Comparison of ENCODE assay signal across 8 cellular contexts in the genomic region with DNA sequence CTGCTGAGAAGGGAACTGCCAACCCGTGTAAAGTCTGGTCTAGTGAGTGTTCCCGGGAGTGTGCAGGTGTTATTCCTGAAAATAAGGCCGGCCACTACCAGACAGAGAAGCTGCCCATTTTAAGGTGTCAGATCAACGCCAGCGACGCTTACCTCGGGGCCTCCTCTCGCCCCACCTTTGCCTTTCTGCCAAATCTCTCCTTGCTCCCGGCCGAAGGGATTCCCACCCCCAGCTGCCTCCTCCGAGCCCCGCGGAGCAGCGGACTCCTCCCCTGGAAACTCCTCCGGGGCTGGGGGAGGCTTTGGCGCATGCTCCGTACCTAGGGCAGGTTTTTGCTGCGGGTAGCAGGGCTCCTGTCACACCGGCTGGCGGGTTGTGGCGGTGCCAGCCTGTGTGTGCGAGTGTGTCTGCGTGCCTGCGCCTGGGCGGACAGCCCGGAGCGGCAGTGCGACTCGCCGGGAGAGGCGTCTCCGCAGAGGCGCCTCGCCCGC. TPM values are rescaled to one million over a fixed set of nuclear protein-coding genes. Genes with fewer than 3 reads are reported as not detected.
DNase-seq lines count a peak whose midpoint lies in the region; ATAC-seq, FAIRE-seq and TF ChIP-seq lines count a peak whose summit lies in the region.

A gene (plus strand): TSS at position 359 of the 491 bp plus-strand sequence.

- peaks cover 38 to 39% of the 10 kb centered on the region in 2 experiments for H3K27me3 ChIP-seq in endothelial cell of umbilical vein (ENCODE audit: control insufficient read depth in 2 of 2, insufficient read depth in 2 of 2, low read length in 2 of 2)
- peaks cover 27 to 41% of the 10 kb centered on the region in 2 donors for H3K27me3 ChIP-seq in mucosa of rectum (ENCODE audit: control insufficient read depth in 2 of 2, insufficient read depth in 2 of 2, low read length in 2 of 2)
- peaks cover 13% of the 10 kb centered on the region for H3K27me3 ChIP-seq in effector memory CD4-positive, alpha-beta T cell (replicated peaks; ENCODE audit: control insufficient read depth, insufficient read depth, low read length, poor library complexity, severe bottlenecking)

- no peak for TF ChIP-seq POLR2A in endothelial cell of umbilical vein (IDR thresholded peaks at IDR 0.05; ENCODE audit: low read depth, low read length)

- H3K4me1 ChIP-seq in endothelial cell of umbilical vein (ENCODE audit: control insufficient read depth, extremely low read depth, insufficient read depth, low read length) (peaks cover 27% of the 10 kb centered on the region), mucosa of rectum (ENCODE audit: control insufficient read depth in 2 of 2, insufficient read depth in 2 of 2, low read length in 2 of 2) (peaks cover 4 to 9% of the 10 kb centered on the region in 2 donors)
- no peaks in the 10 kb centered on the region for H3K4me1 ChIP-seq in effector memory CD4-positive, alpha-beta T cell (ENCODE audit: control insufficient read depth, insufficient read depth, low read length, poor library complexity, severe bottlenecking)

- no peaks in the 10 kb centered on the region for H3K36me3 ChIP-seq in endothelial cell of umbilical vein (ENCODE audit: control insufficient read depth in 2 of 2, extremely low read depth in 1 of 2, insufficient read depth in 2 of 2, low read length in 2 of 2)
- no peaks in the 10 kb centered on the region for H3K36me3 ChIP-seq in mucosa of rectum (ENCODE audit: control insufficient read depth in 2 of 2, insufficient read depth in 2 of 2, low read length in 2 of 2)
- no peaks in the 10 kb centered on the region for H3K36me3 ChIP-seq in effector memory CD4-positive, alpha-beta T cell (ENCODE audit: control insufficient read depth, insufficient read depth, low read length)

- TF ChIP-seq CTCF in GM12865 (IDR thresholded peaks at IDR 0.05; ENCODE audit: insufficient read depth, low read depth, low read length, missing control alignments): no peak
- TF ChIP-seq CTCF in endothelial cell of umbilical vein (IDR thresholded peaks at IDR 0.05; ENCODE audit: extremely low read depth in 1 of 2, insufficient read depth in 1 of 2, low read depth in 1 of 2, low read length in 2 of 2): no peak

- H3K27ac ChIP-seq in endothelial cell of umbilical vein (ENCODE audit: insufficient read depth, low read depth, low read length) (no peak within 1 kb of the TSS), mucosa of rectum (ENCODE audit: low read depth in 2 of 2, low read length in 2 of 2) (no peak within 1 kb of the TSS)
- H3K27ac ChIP-seq in effector memory CD4-positive, alpha-beta T cell (ENCODE audit: insufficient read depth, low read length, poor library complexity, severe bottlenecking): no peak within 1 kb of the TSS

- no peaks in the 10 kb centered on the region for H3K9me1 ChIP-seq in endothelial cell of umbilical vein (replicated peaks; ENCODE audit: control insufficient read depth, extremely low read depth, insufficient read depth, low read length)

- peak within 1 kb of the TSS; percentile 89 for H2AFZ ChIP-seq in endothelial cell of umbilical vein (ENCODE audit: low read depth, low read length)

- peak; percentile 41 for ATAC-seq in HG02610 (IDR thresholded peaks at IDR 0.05; ENCODE audit: unreplicated experiment)
- ATAC-seq in GM21786 (IDR thresholded peaks at IDR 0.05; ENCODE audit: unreplicated experiment): no peak

- DNase-seq in GM12865 (ENCODE audit: low read depth) (peak; percentile 38), NCI-H748 (lab: John Stamatoyannopoulos, UW; ENCODE audit: unreplicated experiment) (peak; percentile 79), endothelial cell of umbilical vein (ENCODE audit: low read depth, low spot score) (peak; percentile 15)
- no peak for DNase-seq in activated CD4-positive, alpha-beta T cell treated with anti-CD3 and anti-CD28 coated beads, Interleukin-2, amount 50 U/mL, for 4 hours
- no peak for DNase-seq in effector memory CD4-positive, alpha-beta T cell

- dilution Hi-C loops in endothelial cell of umbilical vein (cut with MboI; ENCODE audit: extremely low pct_ligation_motif_present, low sequenced_read_pairs): no loop called here

- CTCF ChIA-PET in endothelial cell of umbilical vein (lab: Charles Lee): no interaction called here

- POLR2A ChIA-PET in endothelial cell of umbilical vein (lab: Charles Lee): no interaction called here

- no peaks in the 10 kb centered on the region for H3K9me3 ChIP-seq in endothelial cell of umbilical vein (replicated peaks; ENCODE audit: control insufficient read depth, insufficient read depth, low read length)
- no peaks in the 10 kb centered on the region for H3K9me3 ChIP-seq in mucosa of rectum (ENCODE audit: control insufficient read depth in 2 of 2, low read length in 2 of 2)
- H3K9me3 ChIP-seq in effector memory CD4-positive, alpha-beta T cell (ENCODE audit: control insufficient read depth, low read length): no peaks in the 10 kb centered on the region

- no TSS peak for BruUV-seq in endothelial cell of umbilical vein (replicated peaks; lab: Mats Ljungman, UMichigan)

- H3K9ac ChIP-seq in endothelial cell of umbilical vein (replicated peaks; ENCODE audit: extremely low read depth, insufficient read depth, low read length): no peak within 1 kb of the TSS
- no peak within 1 kb of the TSS for H3K9ac ChIP-seq in mucosa of rectum (ENCODE audit: low read depth in 1 of 2, low read length in 2 of 2)

- H3K79me2 ChIP-seq in endothelial cell of umbilical vein (ENCODE audit: control insufficient read depth, insufficient read depth, low read length): no peaks in the 10 kb centered on the region

- intact Hi-C loops in endothelial cell of umbilical vein (cut with micrococcal nuclease): loop anchor here (5.0 kb wide), 1 partner anchor 62 kb away; no protein-coding TSS in a partner anchor

- no peaks in the 10 kb centered on the region for H4K20me1 ChIP-seq in endothelial cell of umbilical vein (replicated peaks; ENCODE audit: control insufficient read depth, extremely low read depth, insufficient read depth, low read length)

- FAIRE-seq in endothelial cell of umbilical vein (lab: Jason Lieb, UNC): peak; percentile 8

- H3K4me2 ChIP-seq in endothelial cell of umbilical vein (ENCODE audit: insufficient read depth, low read length): peak within 1 kb of the TSS; percentile 77

- H3K4me3 ChIP-seq in GM12865 (ENCODE audit: low read depth, low read length): peak within 1 kb of the TSS; percentile 46
- peak within 1 kb of the TSS; percentile 21 to 42 (median 38) for H3K4me3 ChIP-seq in endothelial cell of umbilical vein (replicated peaks in 1 of 3; ENCODE audit: insufficient read depth in 1 of 3, low read depth in 1 of 3, low read length in 3 of 3)
- peak within 1 kb of the TSS; percentile 9 to 47 for H3K4me3 ChIP-seq in mucosa of rectum (ENCODE audit: low read length in 2 of 2)
- H3K4me3 ChIP-seq in effector memory CD4-positive, alpha-beta T cell (ENCODE audit: insufficient read depth, low read depth, low read length, poor library complexity, severe bottlenecking): no peak within 1 kb of the TSS

TF ChIP-seq in endothelial cell of umbilical vein, 7 proteins besides CTCF, POLR2A, EP300 and RAD21:
- TF ChIP-seq EZH2 (IDR thresholded peaks at IDR 0.05; ENCODE audit: borderline replicate concordance, low read depth, low read length, severe bottlenecking) (peak; percentile 52), GATA2 (IDR thresholded peaks at IDR 0.05; ENCODE audit: insufficient read depth, insufficient read length, low read depth, low read length) (no peak)

RNA-seq across cellular contexts. Expression of the gene that starts here (rescaled TPM):
- 0.15 and 0.35 TPM in 2 replicates for total RNA-seq in endothelial cell of umbilical vein
- polyA plus RNA-seq in endothelial cell of umbilical vein: 0.03 TPM in 2 replicates
- polyA plus RNA-seq in endothelial cell of umbilical vein (2011; cell fraction: cytosol; rRNA removed): 0.01 TPM in 2 replicates
- 0.03 TPM in 1 of 2 replicates, not detected in the other for polyA plus RNA-seq in endothelial cell of umbilical vein (2011; cell fraction: nucleus; rRNA removed)
- 0.04 and 0.11 TPM in 2 replicates for polyA plus RNA-seq in endothelial cell of umbilical vein (2012)
- polyA minus RNA-seq in endothelial cell of umbilical vein: 0.05 and 0.11 TPM in 2 replicates
- not detected for polyA minus RNA-seq in endothelial cell of umbilical vein (2011; cell fraction: cytosol; rRNA and poly(A)+ RNA removed)
- polyA minus RNA-seq in endothelial cell of umbilical vein (2011; cell fraction: nucleus; rRNA and poly(A)+ RNA removed): 0.05 and 0.10 TPM in 2 replicates

Comparison
In these comparisons a context has a peak if more than half of its experiments do, and no peak if none do; other contexts are left out.
1. Peak in DNase-seq, H3K4me3 ChIP-seq and H3K4me2 ChIP-seq in endothelial cell of umbilical vein; RNA of the gene not detected or under 1 TPM.
2. DNase-seq: peak in GM12865 (single experiment) and NCI-H748 (single experiment); none in activated CD4-positive, alpha-beta T cell treated with anti-CD3 and anti-CD28 coated beads, Interleukin-2, amount 50 U/mL, for 4 hours (0 of 2) and effector memory CD4-positive, alpha-beta T cell (0 of 3).